Comparison of ENCODE assay signal across 22 cellular contexts in genomic region chr6:5139828-5140771, GRCh38. TPM values are rescaled to one million over a fixed set of nuclear protein-coding genes. Genes with fewer than 3 reads are reported as not detected.
DNase-seq lines count a peak whose midpoint lies in the region; ATAC-seq and TF ChIP-seq lines count a peak whose summit lies in the region.
"Had no signal": no experiment of that assay in that cellular context is flagged by ENCODE, and none has a peak within 500 bp of the region (broad histone marks: within the 10 kb centered on the region; RNA-seq: fewer than 3 reads in every experiment).

No MANE protein-coding gene starts in this region.

- in situ Hi-C loops in ACHN (cut with HindIII; ENCODE audit: low pct_ligation_motif_present, low pct_unique_long_range_greater_than_20kb, low sequenced_read_pairs): loop anchor here (10.0 kb wide), 1 partner anchor 245 kb away; no protein-coding TSS in a partner anchor

- POLR2A ChIA-PET in activated B cell treated with CpG ODN at 0.5 μM for 24 hours (lab: Charles Lee): interaction anchor here (0.6 kb wide), 1 partner anchor 363 kb away, joined by 9 read pairs; no protein-coding TSS in a partner anchor
- POLR2A ChIA-PET in CD8-positive, alpha-beta T cell (lab: Charles Lee): no interaction called here

- TF ChIP-seq POLR2A in heart left ventricle (IDR thresholded peaks at IDR 0.05): no peak

- no peaks in the 10 kb centered on the region for H3K27me3 ChIP-seq in CD8-positive, alpha-beta T cell (ENCODE audit: insufficient read depth, low read length)
- H3K27me3 ChIP-seq in heart left ventricle: no peaks in the 10 kb centered on the region
- H3K27me3 ChIP-seq: SJCRH30, suprapubic skin had no signal

- no peaks in the 10 kb centered on the region for H3K27me3 Mint-ChIP-seq in activated B cell treated with CpG ODN at 0.5 μM for 24 hours
- H3K27me3 Mint-ChIP-seq in osteocyte (ENCODE audit: unreplicated experiment): no peaks in the 10 kb centered on the region
- no peaks in the 10 kb centered on the region for H3K27me3 Mint-ChIP-seq in CD8-positive, alpha-beta T cell (ENCODE audit: low read depth)
- H3K27me3 Mint-ChIP-seq: activated CD8-positive, alpha-beta T cell treated with anti-CD3 and anti-CD28 coated beads for 36 hours; naive thymus-derived CD4-positive, alpha-beta T cell; T-cell had no signal

- intact Hi-C loops in activated B cell treated with CpG ODN at 0.5 μM for 24 hours (cut with micrococcal nuclease) (loop anchor here (5.0 to 10.0 kb wide), 4 partner anchors 138 to 858 kb away; partner anchors contain the start of gene RPP40), heart left ventricle (cut with DNase I) (loop anchor here in 9 of 10 donors (2.0 to 10.0 kb wide), 16 partner anchors 72 to 1407 kb away; partner anchors contain the start of genes FARS2 (in 2 of the 9) and LYRM4 (in 2 of the 9))
- intact Hi-C loops in CD8-positive, alpha-beta T cell (cut with DNase I, micrococcal nuclease): loop anchor here (5.0 to 10.0 kb wide), 3 partner anchors 37 to 1175 kb away; no protein-coding TSS in a partner anchor

- H3K27ac ChIP-seq in CD8-positive, alpha-beta T cell (ENCODE audit: low read depth, low read length): no peak overlapping the region
- H3K27ac ChIP-seq in heart left ventricle: no peak overlapping the region
- H3K27ac ChIP-seq: SJCRH30, suprapubic skin had no signal

- H3K36me3 Mint-ChIP-seq in activated B cell treated with CpG ODN at 0.5 μM for 24 hours (ENCODE audit: low read depth): peaks cover 2% of the 10 kb centered on the region
- H3K36me3 Mint-ChIP-seq in osteocyte (ENCODE audit: unreplicated experiment): no peaks in the 10 kb centered on the region
- H3K36me3 Mint-ChIP-seq in CD8-positive, alpha-beta T cell: no peaks in the 10 kb centered on the region
- H3K36me3 Mint-ChIP-seq: T-cell had no signal

- H3K9me3 ChIP-seq in CD8-positive, alpha-beta T cell (ENCODE audit: low read length): no peaks in the 10 kb centered on the region
- no peaks in the 10 kb centered on the region for H3K9me3 ChIP-seq in heart left ventricle
- H3K9me3 ChIP-seq: SJCRH30, suprapubic skin had no signal

- ATAC-seq in HG03342 (IDR thresholded peaks at IDR 0.05; ENCODE audit: unreplicated experiment) (peak; percentile 51), activated B cell treated with CpG ODN at 0.5 μM for 24 hours (ENCODE audit: low read depth) (peak; percentile 66), GM19452 (IDR thresholded peaks at IDR 0.05; ENCODE audit: unreplicated experiment) (no peak), heart left ventricle (no peak)
- no peak for ATAC-seq in CD8-positive, alpha-beta T cell
- ATAC-seq: activated CD8-positive, alpha-beta T cell treated with anti-CD3 and anti-CD28 coated beads for 36 hours; naive thymus-derived CD4-positive, alpha-beta T cell; T-cell had no signal

- H3K36me3 ChIP-seq in CD8-positive, alpha-beta T cell (ENCODE audit: insufficient read depth, low read length): no peaks in the 10 kb centered on the region
- H3K36me3 ChIP-seq in heart left ventricle: no peaks in the 10 kb centered on the region
- H3K36me3 ChIP-seq: SJCRH30, suprapubic skin had no signal

- CTCF ChIA-PET in activated B cell treated with CpG ODN at 0.5 μM for 24 hours (lab: Charles Lee): interaction anchor here (1.0 to 1.9 kb wide), 4 partner anchors 9 to 1417 kb away, joined by 3 to 6 read pairs (median 4); no protein-coding TSS in a partner anchor
- CTCF ChIA-PET in CD8-positive, alpha-beta T cell (lab: Charles Lee): interaction anchor here (1.8 kb wide), 1 partner anchor 163 kb away, joined by 11 read pairs; no protein-coding TSS in a partner anchor

- DNase-seq in GM12864 (ENCODE audit: low read depth) (no peak), activated B cell treated with CpG ODN at 0.5 μM for 24 hours (no peak), osteocyte (ENCODE audit: extremely low spot score, unreplicated experiment) (peak; percentile 19), ACHN (no peak), heart left ventricle (no peak)
- DNase-seq in CD8-positive, alpha-beta T cell: no peak
- DNase-seq: activated CD4-positive, CD25-positive, alpha-beta regulatory T cell treated with anti-CD3 and anti-CD28 coated beads, Interleukin-2, amount 50 U/mL, for 72 hours; activated CD8-positive, alpha-beta T cell treated with anti-CD3 and anti-CD28 coated beads for 36 hours; activated gamma-delta T cell; cerebellar nuclear complex; naive thymus-derived CD4-positive, alpha-beta T cell; NCI-H1436; NCI-H524; NK-92 treated with Interleukin-12 subunit alpha and Interleukin-12 subunit beta, amount 100 ng/mL, for 24 hours; SJCRH30; stimulated activated CD4-positive, alpha-beta T cell treated with anti-CD3 and anti-CD28 coated beads, Interleukin-2, amount 100 ng/mL, for 24 hours; T-cell had no signal

- H3K27ac Mint-ChIP-seq in activated B cell treated with CpG ODN at 0.5 μM for 24 hours: peak overlapping the region; percentile 57
- H3K27ac Mint-ChIP-seq in osteocyte (ENCODE audit: unreplicated experiment): no peak overlapping the region
- H3K27ac Mint-ChIP-seq in CD8-positive, alpha-beta T cell: no peak overlapping the region
- H3K27ac Mint-ChIP-seq: activated CD8-positive, alpha-beta T cell treated with anti-CD3 and anti-CD28 coated beads for 36 hours; CD14-positive monocyte; T-cell had no signal

- H3K4me3 ChIP-seq in GM12864 (ENCODE audit: low read depth, low read length) (peak overlapping the region; percentile 23; the same call in 1 of the 2 replicates), heart left ventricle (no peak overlapping the region)
- H3K4me3 ChIP-seq in CD8-positive, alpha-beta T cell (ENCODE audit: low read depth, low read length): no peak overlapping the region
- H3K4me3 ChIP-seq: SJCRH30, smooth muscle cell, suprapubic skin had no signal

- H3K4me3 Mint-ChIP-seq in activated B cell treated with CpG ODN at 0.5 μM for 24 hours: peak overlapping the region; percentile 68
- H3K4me3 Mint-ChIP-seq in osteocyte (ENCODE audit: unreplicated experiment): no peak overlapping the region
- no peak overlapping the region for H3K4me3 Mint-ChIP-seq in CD8-positive, alpha-beta T cell
- H3K4me3 Mint-ChIP-seq: activated CD8-positive, alpha-beta T cell treated with anti-CD3 and anti-CD28 coated beads for 36 hours; CD14-positive monocyte; naive thymus-derived CD4-positive, alpha-beta T cell; T-cell had no signal

- TF ChIP-seq CTCF in GM12864 (IDR thresholded peaks at IDR 0.05; ENCODE audit: low read depth, low read length, missing control alignments) (no peak), activated B cell treated with CpG ODN at 0.5 μM for 24 hours (IDR thresholded peaks at IDR 0.05) (no peak), osteocyte (IDR thresholded peaks at IDR 0.05) (no peak), heart left ventricle (IDR thresholded peaks at IDR 0.05) (no peak)
- TF ChIP-seq CTCF in CD8-positive, alpha-beta T cell (IDR thresholded peaks at IDR 0.05): no peak

- H3K4me1 Mint-ChIP-seq in activated B cell treated with CpG ODN at 0.5 μM for 24 hours (peaks cover 45% of the 10 kb centered on the region), osteocyte (ENCODE audit: unreplicated experiment) (no peaks in the 10 kb centered on the region)
- H3K4me1 Mint-ChIP-seq in CD8-positive, alpha-beta T cell (ENCODE audit: low read depth): peaks cover 2% of the 10 kb centered on the region

- 91 to 95% (median 92%) methylated on average over 12 of the region's 12 CpGs for WGBS in heart left ventricle, 4 donors

- H3K9me3 Mint-ChIP-seq in activated B cell treated with CpG ODN at 0.5 μM for 24 hours (no peaks in the 10 kb centered on the region), osteocyte (ENCODE audit: unreplicated experiment) (no peaks in the 10 kb centered on the region)
- H3K9me3 Mint-ChIP-seq in CD8-positive, alpha-beta T cell: no peaks in the 10 kb centered on the region
- H3K9me3 Mint-ChIP-seq: activated CD8-positive, alpha-beta T cell treated with anti-CD3 and anti-CD28 coated beads for 36 hours; naive thymus-derived CD4-positive, alpha-beta T cell; T-cell had no signal

- no peaks in the 10 kb centered on the region for H3K4me1 ChIP-seq in CD8-positive, alpha-beta T cell (ENCODE audit: insufficient read depth, low read length)
- peaks cover 0 to 7% (median 0%) of the 10 kb centered on the region in 12 donors for H3K4me1 ChIP-seq in heart left ventricle
- H3K4me1 ChIP-seq: SJCRH30 had no signal

RNA-seq across cellular contexts. Expression of gene PPP1R3G, which starts 55.0 kb away (rescaled TPM):
- 0.11 and 0.15 TPM in 2 replicates for total RNA-seq in activated B cell treated with CpG ODN at 0.5 μM for 24 hours
- total RNA-seq in osteocyte: 0.29 and 0.40 TPM in 2 replicates
- not detected for total RNA-seq in CD8-positive, alpha-beta T cell
- total RNA-seq in heart left ventricle: 10 to 100 TPM in 4 of 9 donors, 1 to 10 TPM in 5; 5.8 to 12.3 (median 9.7) TPM
- 1 to 10 TPM; 5.4 to 8.0 TPM for polyA plus RNA-seq in heart left ventricle
- polyA plus RNA-seq: naive thymus-derived CD4-positive, alpha-beta T cell had no signal

Comparison
In these comparisons a context has a peak if more than half of its experiments do, and no peak if none do; other contexts are left out.
1. ATAC-seq: peak in HG03342 (single experiment) and activated B cell treated with CpG ODN at 0.5 μM for 24 hours (single experiment); none in GM19452 (single experiment), CD8-positive, alpha-beta T cell (single experiment) and heart left ventricle (0 of 4).